In genomic region chr11:121591405-121592033, GRCh38 we compare ENCODE assay signal across 8 cellular contexts.
A peak's percentile ranks its signal among the peaks of the same experiment; 100 is the strongest.
DNase-seq lines count a peak whose midpoint lies in the region; ATAC-seq and TF ChIP-seq lines count a peak whose summit lies in the region.

No MANE protein-coding gene starts in this region.

- peaks cover 9% of the 10 kb centered on the region for H3K4me1 ChIP-seq in Caco-2

- H3K27me3 ChIP-seq in Caco-2 (replicated peaks; ENCODE audit: control insufficient read depth, insufficient read depth, low read length) = no peaks in the 10 kb centered on the region
- no peaks in the 10 kb centered on the region for H3K27me3 ChIP-seq in layer of hippocampus (ENCODE audit: control insufficient read depth, insufficient read depth, low read length)

- CTCF ChIA-PET in Caco-2 (lab: Charles Lee) = interaction anchor here (0.7 to 1.5 kb wide), 19 partner anchors 10 to 398 kb away, joined by 3 to 12 read pairs (median 3); partner anchors contain the start of genes SC5D and SORL1

- H3K27ac ChIP-seq in layer of hippocampus (ENCODE audit: low read depth, low read length) = peak overlapping the region; percentile 55

- no peaks in the 10 kb centered on the region for H3K4me1 Mint-ChIP-seq in Caco-2 (ENCODE audit: low read depth, unreplicated experiment)

- H3K4me3 ChIP-seq in Caco-2 (ENCODE audit: low read depth, low read length) = no peak overlapping the region

- ATAC-seq in HG02678 (IDR thresholded peaks at IDR 0.05; ENCODE audit: unreplicated experiment) = peak; percentile 32
- ATAC-seq in GM19328 (IDR thresholded peaks at IDR 0.05; ENCODE audit: unreplicated experiment) = no peak

- H3K36me3 Mint-ChIP-seq in Caco-2 (ENCODE audit: insufficient read depth, unreplicated experiment) = peaks cover 8% of the 10 kb centered on the region

- H3K9me3 Mint-ChIP-seq in Caco-2 (ENCODE audit: unreplicated experiment) = no peaks in the 10 kb centered on the region

- H3K36me3 ChIP-seq in Caco-2 (ENCODE audit: control insufficient read depth, insufficient read depth, low read length) = peaks cover 3% of the 10 kb centered on the region; the same call in 1 of the 2 replicates

- POLR2A ChIA-PET in Caco-2 (lab: Charles Lee) = interaction anchor here (0.5 kb wide), 1 partner anchor 1327 kb away, joined by 4 read pairs; no protein-coding TSS in a partner anchor

- no peak overlapping the region for H3K4me3 Mint-ChIP-seq in Caco-2 (ENCODE audit: unreplicated experiment)

- intact Hi-C loops in Caco-2 (cut with micrococcal nuclease; ENCODE audit: unreplicated experiment) = loop anchor here (1.0 to 2.0 kb wide), 8 partner anchors 140 to 473 kb away; no protein-coding TSS in a partner anchor

- DNase-seq in Caco-2 = peak; percentile 79 to 90
- peak; percentile 44 for DNase-seq in NCI-H226
- DNase-seq in activated CD4-positive, alpha-beta T cell treated with anti-CD3 and anti-CD28 coated beads for 24 hours (ENCODE audit: low read depth in 2 of 2) = peak; percentile 47 to 72
- peak; percentile 88 for DNase-seq in cerebellar cortex (ENCODE audit: low spot score)
- peak; percentile 53 to 58 for DNase-seq in stimulated activated CD4-positive, alpha-beta T cell treated with anti-CD3 and anti-CD28 coated beads, Interleukin-4, amount 100 ng/mL, for 48 hours (ENCODE audit: low read depth in 2 of 2)

- H3K27me3 Mint-ChIP-seq in Caco-2 (ENCODE audit: insufficient read depth, unreplicated experiment) = no peaks in the 10 kb centered on the region

- no TSS peak for BruUV-seq in Caco-2 (replicated peaks; lab: Mats Ljungman, UMichigan)

- peak; percentile 96 for TF ChIP-seq CTCF in Caco-2 (IDR thresholded peaks at IDR 0.05; ENCODE audit: insufficient read depth in 1 of 2, low read depth in 1 of 2, low read length in 1 of 2, severe bottlenecking in 1 of 2, unreplicated experiment in 1 of 2)

- no peaks in the 10 kb centered on the region for H3K9me3 ChIP-seq in Caco-2

- H3K27ac Mint-ChIP-seq in Caco-2 (ENCODE audit: unreplicated experiment) = no peak overlapping the region
